Comparison of ENCODE assay signal across 27 cellular contexts in the genomic region with DNA sequence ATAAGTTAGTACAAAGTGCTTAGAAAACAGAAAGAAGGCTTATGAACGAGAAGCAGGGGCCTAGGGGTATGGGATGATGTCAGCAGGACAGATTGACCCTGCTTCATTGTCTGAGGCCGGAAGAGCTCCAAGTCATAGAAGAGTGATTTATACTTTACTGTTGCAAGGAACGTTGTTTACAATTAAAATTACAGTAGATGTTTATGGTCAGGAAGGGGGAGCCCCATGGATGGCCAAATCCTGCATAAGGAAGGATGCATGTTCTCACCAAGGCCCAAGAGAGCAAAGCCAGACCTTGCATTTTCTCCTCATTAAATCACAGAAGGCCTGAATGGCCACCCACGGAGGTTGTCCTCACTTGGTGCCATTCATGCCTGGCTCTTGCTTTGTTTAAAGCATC.
A peak's percentile ranks its signal among the peaks of the same experiment; 100 is the strongest.
DNase-seq lines count a peak whose midpoint lies in the region; ATAC-seq and TF ChIP-seq lines count a peak whose summit lies in the region.
"Had no signal": no experiment of that assay in that cellular context is flagged by ENCODE, and none has a peak within 500 bp of the region (broad histone marks: within the 10 kb centered on the region; RNA-seq: fewer than 3 reads in every experiment).

No MANE protein-coding gene starts in this region.

- peak overlapping the region; percentile 90 for H3K27ac ChIP-seq in SJSA1
- H3K27ac ChIP-seq: adrenal gland, breast epithelium, coronary artery, left lung, parathyroid adenoma, thyroid gland had no signal

- H3K4me3 Mint-ChIP-seq in nephron = no peak overlapping the region
- H3K4me3 Mint-ChIP-seq: CD8-positive, alpha-beta T cell; natural killer cell; stimulated activated naive CD8-positive, alpha-beta T cell treated with anti-CD3 and anti-CD28 coated beads, Interleukin-15, amount 100 ng/mL, for 72 hours had no signal

- H3K4me1 Mint-ChIP-seq in nephron = peaks cover 44% of the 10 kb centered on the region
- H3K4me1 Mint-ChIP-seq: natural killer cell; stimulated activated naive CD8-positive, alpha-beta T cell treated with anti-CD3 and anti-CD28 coated beads, Interleukin-15, amount 100 ng/mL, for 72 hours had no signal

- H3K27ac Mint-ChIP-seq in nephron = peak overlapping the region; percentile 79 to 94 (median 86)
- H3K27ac Mint-ChIP-seq: CD8-positive, alpha-beta T cell; natural killer cell; stimulated activated naive CD8-positive, alpha-beta T cell treated with anti-CD3 and anti-CD28 coated beads, Interleukin-15, amount 100 ng/mL, for 72 hours had no signal

- H3K36me3 ChIP-seq in SJSA1 = no peaks in the 10 kb centered on the region
- H3K36me3 ChIP-seq: adrenal gland, breast epithelium, left lung, thyroid gland had no signal

- ATAC-seq in HG03280 (IDR thresholded peaks at IDR 0.05; ENCODE audit: unreplicated experiment) = no peak
- ATAC-seq: CD8-positive, alpha-beta T cell; left lung; natural killer cell; sciatic nerve; stimulated activated naive CD8-positive, alpha-beta T cell treated with anti-CD3 and anti-CD28 coated beads, Interleukin-15, amount 100 ng/mL, for 72 hours had no signal

- peak; percentile 39 for DNase-seq in ELF-1 (ENCODE audit: low read depth, low spot score)
- DNase-seq in SJSA1 (ENCODE audit: low read depth in 1 of 2, low spot score in 2 of 2) = peak; percentile 96 to 99
- DNase-seq in fibroblast of villous mesenchyme (ENCODE audit: low read depth) = peak; percentile 6
- no peak for DNase-seq in NK-92 (lab: John Stamatoyannopoulos, UW; ENCODE audit: unreplicated experiment)
- no peak for DNase-seq in stimulated activated CD4-positive, alpha-beta T cell treated with anti-CD3 and anti-CD28 coated beads, Interleukin-2, amount 100 ng/mL, for 24 hours
- DNase-seq in islet precursor cell = no peak
- DNase-seq: activated gamma-delta T cell treated with Interleukin-2 at 50 U/mL for 16 hours; activated T-cell treated with anti-CD3 and anti-CD28 coated beads, Interleukin-2, amount 50 U/mL, for 1 hour; adrenal gland; AML-193; CD8-positive, alpha-beta T cell; GF-D8; GOT3; head of caudate nucleus; left lung; natural killer cell; NCI-H1092; NCI-H187 treated with DMSO at 0.1 percent for 48 hours; NCI-H526; stimulated activated naive CD8-positive, alpha-beta T cell treated with anti-CD3 and anti-CD28 coated beads, Interleukin-15, amount 100 ng/mL, for 72 hours; thyroid gland had no signal

- no peak overlapping the region for H3K4me3 ChIP-seq in SJSA1
- H3K4me3 ChIP-seq in fibroblast of villous mesenchyme (ENCODE audit: low read depth, low read length) = no peak overlapping the region
- H3K4me3 ChIP-seq: adrenal gland, breast epithelium, coronary artery, left lung, thyroid gland had no signal

- TF ChIP-seq CTCF in fibroblast of villous mesenchyme (IDR thresholded peaks at IDR 0.05; ENCODE audit: insufficient read depth, low read depth, low read length) (no peak), nephron (IDR thresholded peaks at IDR 0.05; ENCODE audit: unreplicated experiment in 3 of 3) (no peak)

- peaks cover 6% of the 10 kb centered on the region for H3K27me3 Mint-ChIP-seq in nephron (ENCODE audit: low read depth)
- H3K27me3 Mint-ChIP-seq: stimulated activated naive CD8-positive, alpha-beta T cell treated with anti-CD3 and anti-CD28 coated beads, Interleukin-15, amount 100 ng/mL, for 72 hours had no signal

- H3K36me3 Mint-ChIP-seq in nephron (ENCODE audit: low read depth) = peaks cover 15% of the 10 kb centered on the region
- H3K36me3 Mint-ChIP-seq: CD8-positive, alpha-beta T cell; natural killer cell had no signal

- H3K27me3 ChIP-seq in SJSA1 (replicated peaks) = no peaks in the 10 kb centered on the region
- H3K27me3 ChIP-seq: adrenal gland, breast epithelium, left lung, thyroid gland had no signal

- H3K9me3 ChIP-seq in SJSA1 (replicated peaks) = no peaks in the 10 kb centered on the region
- H3K9me3 ChIP-seq: adrenal gland, breast epithelium, left lung, thyroid gland had no signal

- H3K4me1 ChIP-seq in SJSA1 (replicated peaks) = peaks cover 47% of the 10 kb centered on the region
- H3K4me1 ChIP-seq: adrenal gland, breast epithelium, left lung, parathyroid adenoma had no signal

- H3K9me3 Mint-ChIP-seq in nephron = no peaks in the 10 kb centered on the region
- H3K9me3 Mint-ChIP-seq: CD8-positive, alpha-beta T cell; natural killer cell; stimulated activated naive CD8-positive, alpha-beta T cell treated with anti-CD3 and anti-CD28 coated beads, Interleukin-15, amount 100 ng/mL, for 72 hours had no signal

Comparison
In these comparisons a context has a peak if more than half of its experiments do, and no peak if none do; other contexts are left out.
1. DNase-seq: peak in ELF-1 (single experiment), SJSA1 (2 of 2) and fibroblast of villous mesenchyme (single experiment); none in NK-92 (single experiment), stimulated activated CD4-positive, alpha-beta T cell treated with anti-CD3 and anti-CD28 coated beads, Interleukin-2, amount 100 ng/mL, for 24 hours (0 of 2) and islet precursor cell (single experiment).